ENCODE assay signal across 8 cellular contexts in the genomic region with DNA sequence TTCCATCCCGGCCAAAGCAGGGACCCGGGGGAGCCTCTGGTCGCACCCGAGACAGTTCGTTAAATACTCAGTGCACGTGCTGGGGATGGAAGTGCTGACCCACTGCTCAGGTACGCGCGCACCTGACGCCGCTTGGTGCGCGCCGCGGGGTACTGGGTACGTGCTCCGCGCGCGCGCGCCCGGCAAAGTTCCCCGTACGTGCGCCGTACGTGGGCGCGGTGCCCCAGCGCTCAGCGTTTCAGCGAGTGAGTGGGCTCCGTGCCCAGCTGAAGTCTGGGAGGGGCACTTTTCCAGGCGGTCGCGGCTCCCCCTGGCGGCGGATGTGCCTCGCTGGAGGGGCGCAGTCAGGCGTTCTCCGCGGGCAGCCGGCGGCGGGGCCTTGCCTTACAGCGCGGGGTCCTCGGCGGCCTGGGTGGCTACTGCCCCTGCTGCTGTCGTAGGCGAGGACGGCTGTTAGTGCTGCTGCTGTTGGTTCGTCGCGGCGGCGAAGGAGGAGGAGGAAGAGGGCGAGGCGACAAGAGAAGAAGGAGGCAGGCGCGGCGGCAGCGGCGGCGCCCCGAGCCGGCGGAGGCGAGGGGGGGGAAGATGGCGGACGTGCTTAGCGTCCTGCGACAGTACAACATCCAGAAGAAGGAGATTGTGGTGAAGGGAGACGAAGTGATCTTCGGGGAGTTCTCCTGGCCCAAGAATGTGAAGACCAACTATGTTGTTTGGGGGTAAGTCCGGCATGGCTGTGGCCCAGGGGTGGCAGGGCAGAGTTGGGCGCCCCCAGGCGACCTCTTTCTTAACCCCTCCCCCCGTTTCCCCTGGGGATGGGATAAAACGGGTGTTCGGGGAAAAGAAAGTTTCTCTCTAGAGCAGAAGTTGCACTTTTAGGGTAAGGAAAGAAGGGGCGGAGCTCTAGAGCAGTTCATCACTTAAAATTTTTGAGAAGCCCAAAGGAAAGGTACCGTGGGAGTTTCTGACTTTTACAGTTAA. TPM values are rescaled to one million over a fixed set of nuclear protein-coding genes. Genes with fewer than 3 reads are reported as not detected.
A peak's percentile ranks its signal among the peaks of the same experiment; 100 is the strongest.
DNase-seq lines count a peak whose midpoint lies in the region; ATAC-seq and TF ChIP-seq lines count a peak whose summit lies in the region.

A gene (plus strand): TSS at position 416 of the 978 bp plus-strand sequence. CDS start 170 bp downstream, at position 586.

- peak within 1 kb of the TSS; percentile 67 to 82 for H3K4me3 ChIP-seq in vagina

- peaks cover 31% of the 10 kb centered on the region for H3K4me1 ChIP-seq in vagina

- peaks cover 3% of the 10 kb centered on the region for H3K27me3 Mint-ChIP-seq in T-helper 17 cell

- intact Hi-C loops in left ventricle myocardium superior (cut with micrococcal nuclease) (loop anchor here (10.0 kb wide), 1 partner anchor 317 kb away; a partner anchor contains a TSS), vagina (cut with DNase I) (loop anchor here (2.0 kb wide), 2 partner anchors 17 to 63 kb away; a partner anchor contains a TSS)

- peaks cover 3% of the 10 kb centered on the region for H3K36me3 Mint-ChIP-seq in T-helper 17 cell (ENCODE audit: low read depth)

- peak; percentile 86 to 98 (median 86) for TF ChIP-seq CTCF in vagina (IDR thresholded peaks at IDR 0.05)

- peak in 1 of 2 donors; percentile 82 for TF ChIP-seq POLR2A in vagina (IDR thresholded peaks at IDR 0.05)

- peak within 1 kb of the TSS; percentile 89 for H3K27ac ChIP-seq in vagina

- H3K4me3 Mint-ChIP-seq in T-helper 17 cell, result peak within 1 kb of the TSS; percentile 97

- H3K9me3 ChIP-seq in T-helper 17 cell (ENCODE audit: control insufficient read depth, low read length, poor library complexity, severe bottlenecking) (no peaks in the 10 kb centered on the region), vagina (no peaks in the 10 kb centered on the region)

- peak; percentile 90 for DNase-seq in NCI-H1694 treated with DMSO at 0.1 percent for 48 hours (lab: John Stamatoyannopoulos, UW)
- peak; percentile 98 to 100 (median 99) for DNase-seq in T-helper 17 cell
- peak; percentile 78 to 99 (median 94) for DNase-seq in amygdala (lab: John Stamatoyannopoulos, UW)
- DNase-seq in left ventricle myocardium superior, result peak; percentile 99
- peak; percentile 96 for DNase-seq in putamen (ENCODE audit: low spot score)
- DNase-seq in vagina (ENCODE audit: extremely low spot score in 2 of 2), result peak; percentile 96 to 97

- H3K4me1 Mint-ChIP-seq in T-helper 17 cell, result peaks cover 41% of the 10 kb centered on the region

- H3K36me3 ChIP-seq in vagina, result peaks cover 0 to 8% of the 10 kb centered on the region in 2 donors

- H3K27me3 ChIP-seq in vagina, result no peaks in the 10 kb centered on the region

- peak; percentile 95 for ATAC-seq in GM18498 (IDR thresholded peaks at IDR 0.05; ENCODE audit: unreplicated experiment)
- peak; percentile 95 for ATAC-seq in HG02938 (IDR thresholded peaks at IDR 0.05; ENCODE audit: unreplicated experiment)
- ATAC-seq in T-helper 17 cell, result peak; percentile 92
- peak; percentile 98 for ATAC-seq in left ventricle myocardium superior

- H3K27ac Mint-ChIP-seq in T-helper 17 cell, result peak within 1 kb of the TSS; percentile 96

RNA-seq across cellular contexts. Expression of the gene that starts here (rescaled TPM):
- total RNA-seq in T-helper 17 cell (10 to 100 TPM; 73.2 to 84.9 TPM), left ventricle myocardium superior (59.5 TPM), vagina (28.5 TPM)

Comparison
In these comparisons a context has a peak if more than half of its experiments do, and no peak if none do; other contexts are left out.
1. Peak in every context shown above with its lines: DNase-seq, ATAC-seq, H3K4me3 ChIP-seq and H3K27ac ChIP-seq.